In genomic region chr11:45655347-45655756, GRCh38 we compare ENCODE assay signal across 8 cellular contexts. TPM values are rescaled to one million over a fixed set of nuclear protein-coding genes. Genes with fewer than 3 reads are reported as not detected.
DNase-seq lines count a peak whose midpoint lies in the region; ATAC-seq and TF ChIP-seq lines count a peak whose summit lies in the region.

No MANE protein-coding gene starts in this region.

- DNase-seq in DMS 273 treated with DMSO at 0.1 percent for 48 hours (lab: John Stamatoyannopoulos, UW) (peak; percentile 11), NCI-H524 (lab: John Stamatoyannopoulos, UW) (peak; percentile 68 to 87), ecto neural progenitor cell (ENCODE audit: low spot score) (peak; percentile 92), lung (ENCODE audit: low spot score) (peak; percentile 69)
- peak; percentile 76 for DNase-seq in activated CD4-positive, alpha-beta memory T cell treated with anti-CD3 and anti-CD28 coated beads for 36 hours
- DNase-seq in stimulated activated CD8-positive, alpha-beta memory T cell treated with anti-CD3 and anti-CD28 coated beads, Interleukin-12 subunit alpha, Interleukin-12 subunit beta, amount 100 ng/mL, for 24 hours (ENCODE audit: extremely low read depth), result peak; percentile 14

- CTCF ChIA-PET in activated CD4-positive, alpha-beta memory T cell treated with anti-CD3 and anti-CD28 coated beads for 36 hours (lab: Charles Lee), result interaction anchor here (0.6 to 11.4 kb wide), 25 partner anchors 9 to 316 kb away, joined by 3 to 128 read pairs (median 4); no protein-coding TSS in a partner anchor

- no peaks in the 10 kb centered on the region for H3K36me3 Mint-ChIP-seq in activated CD4-positive, alpha-beta memory T cell treated with anti-CD3 and anti-CD28 coated beads for 36 hours

- H3K27ac Mint-ChIP-seq in activated CD4-positive, alpha-beta memory T cell treated with anti-CD3 and anti-CD28 coated beads for 36 hours, result no peak overlapping the region

- intact Hi-C loops in activated CD4-positive, alpha-beta memory T cell treated with anti-CD3 and anti-CD28 coated beads for 36 hours (cut with micrococcal nuclease), result loop anchor here (1.0 to 5.0 kb wide), 3 partner anchors 117 to 315 kb away; no protein-coding TSS in a partner anchor

- no peaks in the 10 kb centered on the region for H3K27me3 ChIP-seq in lung (ENCODE audit: control insufficient read depth, insufficient read depth)

- H3K36me3 ChIP-seq in lung (ENCODE audit: control insufficient read depth in 2 of 2, insufficient read depth in 2 of 2, low read length in 2 of 2), result no peaks in the 10 kb centered on the region

- no peaks in the 10 kb centered on the region for H3K9me3 Mint-ChIP-seq in activated CD4-positive, alpha-beta memory T cell treated with anti-CD3 and anti-CD28 coated beads for 36 hours

- no peaks in the 10 kb centered on the region for H3K4me1 Mint-ChIP-seq in activated CD4-positive, alpha-beta memory T cell treated with anti-CD3 and anti-CD28 coated beads for 36 hours (ENCODE audit: low read depth)

- no peak overlapping the region for H3K4me3 Mint-ChIP-seq in activated CD4-positive, alpha-beta memory T cell treated with anti-CD3 and anti-CD28 coated beads for 36 hours

- peaks cover 0 to 3% of the 10 kb centered on the region in 2 donors for H3K9me3 ChIP-seq in lung (ENCODE audit: control insufficient read depth in 2 of 2, insufficient read depth in 1 of 2, low read length in 1 of 2)

- ATAC-seq in HG02759 (IDR thresholded peaks at IDR 0.05; ENCODE audit: unreplicated experiment) (peak; percentile 69), lung (ENCODE audit: insufficient read depth, low FRiP score) (peak; percentile 71), GM21786 (IDR thresholded peaks at IDR 0.05; ENCODE audit: unreplicated experiment) (no peak)

- peak; percentile 77 for TF ChIP-seq CTCF in lung (IDR thresholded peaks at IDR 0.05; ENCODE audit: control extremely low read depth, extremely low read depth)

- H3K4me1 ChIP-seq in lung (ENCODE audit: control insufficient read depth in 2 of 2, insufficient read depth in 2 of 2, low read length in 2 of 2), result peaks cover 0 to 8% of the 10 kb centered on the region in 2 donors

- WGBS in lung, 2 donors, result 10 to 15% methylated on average over 16 of the region's 16 CpGs

- POLR2A ChIA-PET in activated CD4-positive, alpha-beta memory T cell treated with anti-CD3 and anti-CD28 coated beads for 36 hours (lab: Charles Lee), result no interaction called here

- H3K4me3 ChIP-seq in lung, result no peak overlapping the region

- H3K27ac ChIP-seq in lung (ENCODE audit: low read depth in 1 of 2, low read length in 1 of 2), result no peak overlapping the region

- H3K27me3 Mint-ChIP-seq in activated CD4-positive, alpha-beta memory T cell treated with anti-CD3 and anti-CD28 coated beads for 36 hours, result peaks cover 23% of the 10 kb centered on the region

RNA-seq across cellular contexts. Expression of gene CHST1, which starts 10.1 kb away (rescaled TPM):
- under 1 TPM; 0.24 to 0.44 TPM for total RNA-seq in activated CD4-positive, alpha-beta memory T cell treated with anti-CD3 and anti-CD28 coated beads for 36 hours
- total RNA-seq in lung, result 1 to 10 TPM; 1.8 to 2.4 TPM
- polyA plus RNA-seq in lung, result 1 to 10 TPM; 1.7 to 2.0 TPM

Comparison
In these comparisons a context has a peak if more than half of its experiments do, and no peak if none do; other contexts are left out.
1. DNase-seq: peak in every context shown above with its lines; median percentile 92 in ecto neural progenitor cell; 78 in NCI-H524; 76 in activated CD4-positive, alpha-beta memory T cell treated with anti-CD3 and anti-CD28 coated beads for 36 hours; 69 in lung; 14 in stimulated activated CD8-positive, alpha-beta memory T cell treated with anti-CD3 and anti-CD28 coated beads, Interleukin-12 subunit alpha, Interleukin-12 subunit beta, amount 100 ng/mL, for 24 hours; 11 in DMS 273 treated with DMSO at 0.1 percent for 48 hours.